Comparison of ENCODE assay signal across 8 cellular contexts in genomic region chr6:75284285-75285155, GRCh38. TPM values are rescaled to one million over a fixed set of nuclear protein-coding genes. Genes with fewer than 3 reads are reported as not detected.
DNase-seq lines count a peak whose midpoint lies in the region; ATAC-seq and TF ChIP-seq lines count a peak whose summit lies in the region.

TSS of gene TMEM30A (minus strand) at chr6:75284792. CDS start at chr6:75284638, 154 bp downstream.

- peak within 1 kb of the TSS; percentile 66 for H2AFZ ChIP-seq in SU-DHL-6 (ENCODE audit: low read depth, low read length, severe bottlenecking)

- no peak for TF ChIP-seq EP300 in ovary (IDR thresholded peaks at IDR 0.05)

- TF ChIP-seq POLR2A in ovary (IDR thresholded peaks at IDR 0.05) (peak; percentile 79), thyroid gland (IDR thresholded peaks at IDR 0.05) (peak; percentile 46 to 96)

- H3K27me3 Mint-ChIP-seq in activated naive CD8-positive, alpha-beta T cell treated with anti-CD3 and anti-CD28 coated beads, Interleukin-2, amount 50 U/mL, for 24 hours, result no peaks in the 10 kb centered on the region

- DNase-seq in NCI-H1417 (lab: John Stamatoyannopoulos, UW), result peak; percentile 97 to 99 (median 98)
- DNase-seq in activated naive CD8-positive, alpha-beta T cell treated with anti-CD3 and anti-CD28 coated beads, Interleukin-2, amount 50 U/mL, for 24 hours, result peak; percentile 95
- DNase-seq in Right ventricle myocardium inferior (ENCODE audit: missing footprints), result peak; percentile 98
- peak; percentile 94 to 97 (median 96) for DNase-seq in ovary
- peak; percentile 98 for DNase-seq in thyroid gland

- peaks cover 4% of the 10 kb centered on the region for H3K36me3 Mint-ChIP-seq in activated naive CD8-positive, alpha-beta T cell treated with anti-CD3 and anti-CD28 coated beads, Interleukin-2, amount 50 U/mL, for 24 hours (ENCODE audit: low read depth)

- no peaks in the 10 kb centered on the region for H3K9me2 ChIP-seq in SU-DHL-6 (replicated peaks; ENCODE audit: insufficient read depth, low read length)

- ATAC-seq in HG02763 (IDR thresholded peaks at IDR 0.05; ENCODE audit: unreplicated experiment) (peak; percentile 95), Right ventricle myocardium inferior (peak; percentile 100)
- ATAC-seq in activated naive CD8-positive, alpha-beta T cell treated with anti-CD3 and anti-CD28 coated beads, Interleukin-2, amount 50 U/mL, for 24 hours, result peak; percentile 97

- H3K27me3 ChIP-seq in SU-DHL-6 (ENCODE audit: low read length), result no peaks in the 10 kb centered on the region
- H3K27me3 ChIP-seq in ovary, result no peaks in the 10 kb centered on the region
- no peaks in the 10 kb centered on the region for H3K27me3 ChIP-seq in thyroid gland

- H4K20me1 ChIP-seq in SU-DHL-6 (ENCODE audit: low read depth, low read length), result peaks cover 14% of the 10 kb centered on the region; the same call in 1 of the 2 replicates

- H3K79me2 ChIP-seq in SU-DHL-6 (ENCODE audit: insufficient read depth, low read length), result peaks cover 84% of the 10 kb centered on the region

- H3K4me1 ChIP-seq in ovary (ENCODE audit: insufficient read depth) (peaks cover 6% of the 10 kb centered on the region), thyroid gland (peaks cover 32 to 35% of the 10 kb centered on the region in 2 donors)

- H3F3A ChIP-seq in SU-DHL-6 (ENCODE audit: insufficient read depth), result peaks cover 8% of the 10 kb centered on the region; the same call in 1 of the 2 replicates

- peak within 1 kb of the TSS; percentile 93 for H3K4me2 ChIP-seq in SU-DHL-6 (ENCODE audit: low read depth, low read length, poor library complexity, severe bottlenecking)

- peaks cover 32% of the 10 kb centered on the region for H3K4me1 Mint-ChIP-seq in activated naive CD8-positive, alpha-beta T cell treated with anti-CD3 and anti-CD28 coated beads, Interleukin-2, amount 50 U/mL, for 24 hours

- intact Hi-C loops in Right ventricle myocardium inferior (cut with DNase I), result loop anchor here (2.0 to 5.0 kb wide), 2 partner anchors 42 to 208 kb away; partner anchors contain the start of genes COX7A2 and FILIP1
- intact Hi-C loops in ovary (cut with DNase I), result no loop called here
- intact Hi-C loops in thyroid gland (cut with DNase I), result no loop called here

- H3K9me3 Mint-ChIP-seq in activated naive CD8-positive, alpha-beta T cell treated with anti-CD3 and anti-CD28 coated beads, Interleukin-2, amount 50 U/mL, for 24 hours, result no peaks in the 10 kb centered on the region

- WGBS in ovary, 3 donors, result 0 to 1% (median 0%) methylated on average over 73 to 74 of the region's 74 CpGs
- 0 to 1% methylated on average over 73 to 74 of the region's 74 CpGs for WGBS in thyroid gland, 2 donors

- H3K27ac ChIP-seq in SU-DHL-6 (ENCODE audit: low read depth, low read length), result peak within 1 kb of the TSS; percentile 86
- peak within 1 kb of the TSS; percentile 73 to 80 for H3K27ac ChIP-seq in ovary
- peak within 1 kb of the TSS; percentile 79 to 92 (median 85) for H3K27ac ChIP-seq in thyroid gland

- no peaks in the 10 kb centered on the region for H3K9me3 ChIP-seq in SU-DHL-6 (ENCODE audit: insufficient read depth, low read length)
- H3K9me3 ChIP-seq in ovary, result no peaks in the 10 kb centered on the region
- H3K9me3 ChIP-seq in thyroid gland, result no peaks in the 10 kb centered on the region

- H3K4me3 Mint-ChIP-seq in activated naive CD8-positive, alpha-beta T cell treated with anti-CD3 and anti-CD28 coated beads, Interleukin-2, amount 50 U/mL, for 24 hours, result no peak within 1 kb of the TSS

- H3K36me3 ChIP-seq in SU-DHL-6 (ENCODE audit: low read length) (no peaks in the 10 kb centered on the region), ovary (no peaks in the 10 kb centered on the region), thyroid gland (no peaks in the 10 kb centered on the region)

- H3K4me3 ChIP-seq in GM12875 (ENCODE audit: low read depth, low read length), result peak within 1 kb of the TSS; percentile 90
- H3K4me3 ChIP-seq in SU-DHL-6 (ENCODE audit: insufficient read depth, low read length, poor library complexity, severe bottlenecking), result peak within 1 kb of the TSS; percentile 91
- peak within 1 kb of the TSS; percentile 96 for H3K4me3 ChIP-seq in ovary
- H3K4me3 ChIP-seq in thyroid gland (replicated peaks in 1 of 3), result peak within 1 kb of the TSS; percentile 64 to 98 (median 75)

- H3K9ac ChIP-seq in SU-DHL-6 (ENCODE audit: low read length), result peak within 1 kb of the TSS; percentile 81

- TF ChIP-seq CTCF in GM12875 (IDR thresholded peaks at IDR 0.05; ENCODE audit: borderline replicate concordance, insufficient read depth, low read depth, low read length) (no peak), SU-DHL-6 (IDR thresholded peaks at IDR 0.05; ENCODE audit: insufficient read depth, low read length, poor library complexity, severe bottlenecking) (no peak), ovary (IDR thresholded peaks at IDR 0.05) (no peak), thyroid gland (IDR thresholded peaks at IDR 0.05) (peak in 1 of 6 experiments; percentile 17)

- no peak within 1 kb of the TSS for H3K27ac Mint-ChIP-seq in activated naive CD8-positive, alpha-beta T cell treated with anti-CD3 and anti-CD28 coated beads, Interleukin-2, amount 50 U/mL, for 24 hours

RNA-seq across cellular contexts. Expression of gene TMEM30A, which starts in this region (rescaled TPM):
- total RNA-seq in Right ventricle myocardium inferior (45.2 TPM), ovary (10 to 100 TPM; 48.9 to 88.0 (median 72.8) TPM), thyroid gland (100 to 1,000 TPM in 2 of 4 donors, 10 to 100 TPM in 2; 82.0 to 142 (median 103) TPM)
- polyA plus RNA-seq in ovary, result 10 to 100 TPM; 46.1 to 61.6 TPM

Comparison
In these comparisons a context has a peak if more than half of its experiments do, and no peak if none do; other contexts are left out.
1. Peak in every context shown above with its lines: DNase-seq, ATAC-seq, H3K4me3 ChIP-seq and H3K27ac ChIP-seq.